ENCODE assay signal across 1 cellular context in genomic region chr7:34070486-34071323, GRCh38.
TF ChIP-seq lines count a peak whose summit lies in the region.

No MANE protein-coding gene starts in this region.

TF ChIP-seq in SK-N-SH, 30 proteins besides CTCF, POLR2A, EP300 and RAD21 (continued from another document):
- TF ChIP-seq, protein P1, sequence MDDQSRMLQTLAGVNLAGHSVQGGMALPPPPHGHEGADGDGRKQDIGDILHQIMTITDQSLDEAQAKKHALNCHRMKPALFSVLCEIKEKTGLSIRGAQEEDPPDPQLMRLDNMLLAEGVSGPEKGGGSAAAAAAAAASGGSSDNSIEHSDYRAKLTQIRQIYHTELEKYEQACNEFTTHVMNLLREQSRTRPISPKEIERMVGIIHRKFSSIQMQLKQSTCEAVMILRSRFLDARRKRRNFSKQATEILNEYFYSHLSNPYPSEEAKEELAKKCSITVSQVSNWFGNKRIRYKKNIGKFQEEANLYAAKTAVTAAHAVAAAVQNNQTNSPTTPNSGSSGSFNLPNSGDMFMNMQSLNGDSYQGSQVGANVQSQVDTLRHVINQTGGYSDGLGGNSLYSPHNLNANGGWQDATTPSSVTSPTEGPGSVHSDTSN (IDR thresholded peaks at IDR 0.05) = peak; percentile 59
